Comparison of ENCODE assay signal across 8 cellular contexts in the genomic region with DNA sequence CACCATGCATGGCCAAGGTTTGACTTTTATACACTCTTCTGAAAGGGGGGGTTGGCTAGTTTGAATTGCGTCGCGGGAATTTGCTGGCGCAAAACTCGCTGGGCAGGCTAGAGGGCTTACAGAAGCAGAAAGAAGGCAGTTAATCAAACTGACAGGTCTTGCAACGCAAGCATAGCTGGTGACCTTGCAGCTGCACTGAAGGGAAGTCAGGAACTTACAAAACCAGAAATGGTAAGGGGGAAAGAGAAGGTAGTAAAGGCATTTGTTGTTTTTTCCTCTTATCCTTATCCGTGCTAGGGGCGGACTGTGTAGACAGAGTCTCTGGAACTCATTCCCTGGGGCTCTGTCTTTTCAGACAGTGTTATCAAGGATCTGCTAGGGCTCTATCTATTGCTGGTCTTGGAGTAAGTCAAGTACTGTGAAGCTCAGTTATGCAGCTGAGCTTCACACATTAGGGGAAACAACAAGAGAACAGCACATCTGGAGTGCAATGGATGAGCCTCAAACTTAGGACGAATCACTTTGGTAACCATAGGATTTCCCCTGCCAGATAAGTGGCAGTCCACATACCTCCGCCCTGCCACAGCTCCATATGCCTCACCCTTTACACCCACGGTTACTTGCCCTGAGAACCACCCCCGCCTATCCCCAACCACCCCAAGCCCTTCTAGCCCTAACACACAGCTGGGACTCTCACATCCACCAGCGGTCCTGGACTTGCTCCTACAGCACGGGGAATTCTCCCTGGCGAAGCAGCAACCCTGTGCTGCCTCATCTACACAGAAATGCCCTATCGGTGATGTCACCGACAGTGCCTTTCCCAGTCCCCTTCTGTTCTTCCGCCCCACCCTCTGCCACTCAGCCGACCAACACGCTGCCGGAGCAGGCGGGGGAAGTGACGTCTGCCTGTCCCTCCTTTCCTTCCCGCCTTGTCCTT.
DNase-seq lines count a peak whose midpoint lies in the region; ATAC-seq and TF ChIP-seq lines count a peak whose summit lies in the region.

No MANE protein-coding gene starts in this region.

- H3K4me1 Mint-ChIP-seq in activated CD4-positive, alpha-beta T cell treated with anti-CD3 and anti-CD28 coated beads, Interleukin-2, amount 10 ng/mL, durations not matched to agents 24 days and 14 days, result peaks cover 7% of the 10 kb centered on the region
- peaks cover 0 to 4% of the 10 kb centered on the region in 2 donors for H3K4me1 Mint-ChIP-seq in stimulated activated naive B cell treated with anti-CD40 and anti-IgM and Interleukin-4, amounts not matched to agents 10 μg/mL and 1 μg/mL and 100 μg/mL, for 72 hours
- no peaks in the 10 kb centered on the region for H3K4me1 Mint-ChIP-seq in osteocyte (ENCODE audit: unreplicated experiment)

- peaks cover 36% of the 10 kb centered on the region for H3K27me3 Mint-ChIP-seq in activated CD4-positive, alpha-beta T cell treated with anti-CD3 and anti-CD28 coated beads, Interleukin-2, amount 10 ng/mL, durations not matched to agents 24 days and 14 days
- H3K27me3 Mint-ChIP-seq in stimulated activated naive B cell treated with anti-CD40 and anti-IgM and Interleukin-4, amounts not matched to agents 10 μg/mL and 1 μg/mL and 100 μg/mL, for 72 hours, result peaks cover 31 to 42% of the 10 kb centered on the region in 2 donors
- no peaks in the 10 kb centered on the region for H3K27me3 Mint-ChIP-seq in osteocyte (ENCODE audit: unreplicated experiment)

- no peak for TF ChIP-seq CTCF in osteocyte (IDR thresholded peaks at IDR 0.05)

- H3K27ac Mint-ChIP-seq in activated CD4-positive, alpha-beta T cell treated with anti-CD3 and anti-CD28 coated beads, Interleukin-2, amount 10 ng/mL, durations not matched to agents 24 days and 14 days, result peak overlapping the region; percentile 51
- peak overlapping the region; percentile 80 for H3K27ac Mint-ChIP-seq in stimulated activated naive B cell treated with anti-CD40 and anti-IgM and Interleukin-4, amounts not matched to agents 10 μg/mL and 1 μg/mL and 100 μg/mL, for 72 hours
- no peak overlapping the region for H3K27ac Mint-ChIP-seq in osteocyte (ENCODE audit: unreplicated experiment)

- DNase-seq in activated CD4-positive, alpha-beta T cell treated with anti-CD3 and anti-CD28 coated beads, Interleukin-2, amount 10 ng/mL, durations not matched to agents 24 days and 14 days, result peak; percentile 58
- no peak for DNase-seq in activated CD4-positive, alpha-beta T cell treated with anti-CD3 and anti-CD28 coated beads for 1 hour
- peak; percentile 23 for DNase-seq in SK-N-DZ (ENCODE audit: low spot score)
- DNase-seq in glomerular visceral epithelial cell (ENCODE audit: extremely low spot score), result peak; percentile 12
- DNase-seq in stimulated activated naive B cell treated with anti-CD40 and anti-IgM and Interleukin-4, amounts not matched to agents 10 μg/mL and 1 μg/mL and 100 μg/mL, for 72 hours, result no peak
- no peak for DNase-seq in cortex of kidney (lab: John Stamatoyannopoulos, UW)
- DNase-seq in osteocyte (ENCODE audit: extremely low spot score, unreplicated experiment), result no peak

- H3K9me3 Mint-ChIP-seq in activated CD4-positive, alpha-beta T cell treated with anti-CD3 and anti-CD28 coated beads, Interleukin-2, amount 10 ng/mL, durations not matched to agents 24 days and 14 days, result no peaks in the 10 kb centered on the region
- peaks cover 3 to 6% of the 10 kb centered on the region in 2 donors for H3K9me3 Mint-ChIP-seq in stimulated activated naive B cell treated with anti-CD40 and anti-IgM and Interleukin-4, amounts not matched to agents 10 μg/mL and 1 μg/mL and 100 μg/mL, for 72 hours
- peaks cover 35% of the 10 kb centered on the region for H3K9me3 Mint-ChIP-seq in osteocyte (ENCODE audit: unreplicated experiment)

- ATAC-seq in stimulated activated naive B cell treated with anti-CD40 and anti-IgM and Interleukin-4, amounts not matched to agents 10 μg/mL and 1 μg/mL and 100 μg/mL, for 72 hours (replicated peaks), result peak; percentile 44 to 64
- ATAC-seq in GM21576 (IDR thresholded peaks at IDR 0.05; ENCODE audit: unreplicated experiment), result no peak

- peak overlapping the region; percentile 62 for H3K4me3 Mint-ChIP-seq in activated CD4-positive, alpha-beta T cell treated with anti-CD3 and anti-CD28 coated beads, Interleukin-2, amount 10 ng/mL, durations not matched to agents 24 days and 14 days
- peak overlapping the region in 1 of 2 donors; percentile 44 for H3K4me3 Mint-ChIP-seq in stimulated activated naive B cell treated with anti-CD40 and anti-IgM and Interleukin-4, amounts not matched to agents 10 μg/mL and 1 μg/mL and 100 μg/mL, for 72 hours
- no peak overlapping the region for H3K4me3 Mint-ChIP-seq in osteocyte (ENCODE audit: unreplicated experiment)

- intact Hi-C loops in activated CD4-positive, alpha-beta T cell treated with anti-CD3 and anti-CD28 coated beads, Interleukin-2, amount 10 ng/mL, durations not matched to agents 24 days and 14 days (cut with micrococcal nuclease), result no loop called here

- H3K36me3 Mint-ChIP-seq in activated CD4-positive, alpha-beta T cell treated with anti-CD3 and anti-CD28 coated beads, Interleukin-2, amount 10 ng/mL, durations not matched to agents 24 days and 14 days (ENCODE audit: low read depth), result no peaks in the 10 kb centered on the region
- H3K36me3 Mint-ChIP-seq in stimulated activated naive B cell treated with anti-CD40 and anti-IgM and Interleukin-4, amounts not matched to agents 10 μg/mL and 1 μg/mL and 100 μg/mL, for 72 hours, result no peaks in the 10 kb centered on the region
- H3K36me3 Mint-ChIP-seq in osteocyte (ENCODE audit: unreplicated experiment), result no peaks in the 10 kb centered on the region

Comparison
In these comparisons a context has a peak if more than half of its experiments do, and no peak if none do; other contexts are left out.
1. DNase-seq: peak in activated CD4-positive, alpha-beta T cell treated with anti-CD3 and anti-CD28 coated beads, Interleukin-2, amount 10 ng/mL, durations not matched to agents 24 days and 14 days (single experiment), SK-N-DZ (single experiment) and glomerular visceral epithelial cell (single experiment); none in activated CD4-positive, alpha-beta T cell treated with anti-CD3 and anti-CD28 coated beads for 1 hour (single experiment), stimulated activated naive B cell treated with anti-CD40 and anti-IgM and Interleukin-4, amounts not matched to agents 10 μg/mL and 1 μg/mL and 100 μg/mL, for 72 hours (single experiment), cortex of kidney (single experiment) and osteocyte (single experiment).